In genomic region chr19:29092712-29093552, GRCh38 we compare ENCODE assay signal across 1 cellular context.
TF ChIP-seq lines count a peak whose summit lies in the region.

No MANE protein-coding gene starts in this region.

TF ChIP-seq in K562, 482 proteins besides CTCF, POLR2A, EP300 and RAD21 (continued from another document and continues in another):
- TF ChIP-seq ZNF512 (tag; IDR thresholded peaks at IDR 0.05) (no peak), ZKSCAN8 (CRISPR knock-in tag; IDR thresholded peaks at IDR 0.05) (no peak), ZBTB26 (CRISPR knock-in tag; IDR thresholded peaks at IDR 0.05) (no peak), SPI1 (IDR thresholded peaks at IDR 0.05; ENCODE audit: borderline replicate concordance, low read depth, low read length) (no peak), BRF1 (IDR thresholded peaks at IDR 0.05; ENCODE audit: borderline replicate concordance, extremely low read depth, insufficient read length) (no peak), HNRNPLL (IDR thresholded peaks at IDR 0.05; ENCODE audit: low read depth, low read length, poor library complexity, severe bottlenecking) (no peak), CHD4 (IDR thresholded peaks at IDR 0.05; ENCODE audit: insufficient read depth, insufficient replicate concordance, low read depth, low read length, poor library complexity, severe bottlenecking) (no peak), POLR2AphosphoS5 (IDR thresholded peaks at IDR 0.05; ENCODE audit: control insufficient read depth, insufficient read depth, low read depth, low read length) (no peak), ZSCAN29 (IDR thresholded peaks at IDR 0.05) (peak; percentile 83; the same call in 1 of the 2 replicates), GATAD2B (IDR thresholded peaks at IDR 0.05; ENCODE audit: borderline replicate concordance) (no peak), MAZ (CRISPR knock-in tag; conservative IDR thresholded peaks at IDR 0.05 in 1 of 2, IDR thresholded peaks at IDR 0.05 in 1 of 2) (peak in 1 of 2 experiments; percentile 23; a peak in 1 of 4 replicates), PHF20 (IDR thresholded peaks at IDR 0.05; ENCODE audit: partially characterized antibody) (no peak), PTTG1 (tag; IDR thresholded peaks at IDR 0.05; ENCODE audit: low read depth) (no peak), ARNT (IDR thresholded peaks at IDR 0.05) (no peak), CREB1 (IDR thresholded peaks at IDR 0.05) (peak; percentile 28; the same call in 1 of the 2 replicates), CREB1 (CRISPR knock-in tag; IDR thresholded peaks at IDR 0.05) (peak; percentile 54), HMGN3 (IDR thresholded peaks at IDR 0.05; ENCODE audit: borderline replicate concordance, extremely low read depth, insufficient read length, low read depth, low read length) (peak; percentile 34), ZBTB11 (CRISPR knock-in tag; IDR thresholded peaks at IDR 0.05) (no peak), ZNF133 (CRISPR knock-in tag; IDR thresholded peaks at IDR 0.05) (no peak), CEBPZ (IDR thresholded peaks at IDR 0.05; ENCODE audit: borderline replicate concordance, low read depth, low read length) (no peak), CBFA2T3 (IDR thresholded peaks at IDR 0.05) (no peak), CEBPG (CRISPR knock-in tag; IDR thresholded peaks at IDR 0.05) (no peak), CEBPG (tag; conservative IDR thresholded peaks at IDR 0.05 in 1 of 2, IDR thresholded peaks at IDR 0.05 in 1 of 2) (no peak), PRMT5 (CRISPR knock-in tag; IDR thresholded peaks at IDR 0.05) (no peak), MYC (IDR thresholded peaks at IDR 0.05; ENCODE audit: low read depth, low read length) (no peak; the same call in 1 of the 2 replicates), MYC (CRISPR knock-in tag; IDR thresholded peaks at IDR 0.05; ENCODE audit: borderline replicate concordance, low read depth) (no peak), CHD1 (IDR thresholded peaks at IDR 0.05; ENCODE audit: low read length) (no peak), ATF7 (IDR thresholded peaks at IDR 0.05) (0 out of 2 replicates have a peak, but pooled peaks have one; percentile 21), PBX2 (CRISPR knock-in tag; IDR thresholded peaks at IDR 0.05; ENCODE audit: low read depth) (no peak), PBX2 (tag; conservative IDR thresholded peaks at IDR 0.05; ENCODE audit: low read depth) (peak; percentile 70), HOXB6 (CRISPR knock-in tag; IDR thresholded peaks at IDR 0.05; ENCODE audit: borderline replicate concordance) (no peak), XRCC5 (IDR thresholded peaks at IDR 0.05; ENCODE audit: low read depth, low read length) (no peak), NFXL1 (CRISPR knock-in tag; IDR thresholded peaks at IDR 0.05) (no peak), TRIM25 (IDR thresholded peaks at IDR 0.05; ENCODE audit: borderline replicate concordance) (no peak), NFIX (CRISPR knock-in tag; IDR thresholded peaks at IDR 0.05; ENCODE audit: low read depth) (no peak), ZNF696 (CRISPR knock-in tag; conservative IDR thresholded peaks at IDR 0.05) (no peak), BCLAF1 (IDR thresholded peaks at IDR 0.05; ENCODE audit: borderline replicate concordance in 1 of 2, control insufficient read depth in 1 of 2, low read depth in 2 of 2, low read length in 1 of 2) (no peak), TARDBP (IDR thresholded peaks at IDR 0.05) (0 out of 2 replicates have a peak, but pooled peaks have one; percentile 23), ZMIZ1 (IDR thresholded peaks at IDR 0.05; ENCODE audit: low read depth in 2 of 2, low read length in 2 of 2) (no peak), NFIC (IDR thresholded peaks at IDR 0.05) (no peak), ZNF232 (CRISPR knock-in tag; IDR thresholded peaks at IDR 0.05) (no peak)
